ENCODE assay signal across 1 cellular context in the genomic region with DNA sequence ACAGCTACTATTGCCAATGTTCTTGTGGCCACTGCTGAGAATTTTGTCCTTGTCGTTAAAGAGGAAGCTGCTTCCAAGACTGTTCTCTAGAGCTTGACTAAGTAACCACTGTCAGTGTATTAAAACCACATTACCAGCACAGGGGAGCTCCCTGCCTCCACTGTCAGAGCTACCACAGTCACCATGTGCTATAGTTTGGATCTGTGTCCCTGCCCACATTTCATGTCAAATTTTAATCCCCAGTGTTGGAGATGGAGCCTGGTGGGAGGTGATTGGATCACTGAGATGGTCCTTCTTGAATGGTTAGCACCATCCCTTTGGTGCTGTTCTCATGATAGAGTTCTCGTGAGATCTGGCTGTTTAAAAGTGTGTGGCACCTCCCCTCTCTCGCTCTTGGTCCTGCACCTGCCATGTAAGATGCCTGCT.
TF ChIP-seq lines count a peak whose summit lies in the region.

No MANE protein-coding gene starts in this region.

TF ChIP-seq in GM23338, 12 proteins besides CTCF, POLR2A, EP300 and RAD21 (continued from another document):
- TF ChIP-seq JUNB (IDR thresholded peaks at IDR 0.05; ENCODE audit: unreplicated experiment) (no peak), ZNF331 (CRISPR knock-in tag; IDR thresholded peaks at IDR 0.05; ENCODE audit: low read depth) (no peak)
TF ChIP-seq in GM23338: peak in this region for 0.
